In the genomic region with DNA sequence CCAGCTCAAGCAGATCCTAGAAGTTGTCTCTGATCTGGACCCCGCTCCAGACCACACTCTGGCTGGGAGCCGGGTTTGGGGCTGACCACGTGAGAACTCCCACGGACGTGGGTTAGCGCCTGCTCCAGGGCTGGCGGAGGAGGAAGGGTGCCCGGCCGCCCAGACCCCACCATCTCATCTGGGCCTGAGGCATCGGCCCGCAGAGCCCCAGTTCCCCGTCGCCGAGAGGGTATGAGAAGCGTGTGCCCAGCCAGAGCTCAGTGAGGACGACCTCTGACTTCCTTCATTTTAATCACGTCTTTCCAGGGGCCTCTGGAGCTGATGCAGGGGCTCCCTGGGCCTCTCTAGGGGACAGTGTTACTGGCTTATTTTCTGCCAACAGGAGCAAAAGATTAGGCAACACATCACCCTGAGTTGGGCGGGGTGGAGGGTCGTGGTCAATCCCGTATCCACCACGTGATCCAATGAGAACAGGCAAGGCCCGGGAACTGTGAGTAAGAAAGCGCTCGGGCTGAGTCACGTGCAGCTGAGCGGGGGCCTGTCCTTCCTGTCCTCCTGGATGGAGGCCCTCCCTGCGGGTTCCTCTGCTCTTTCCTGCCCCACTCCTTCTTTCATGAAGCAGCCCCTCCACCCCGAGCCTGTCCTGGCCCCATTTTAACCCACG, we compare ENCODE assay signal across 11 cellular contexts.
DNase-seq lines count a peak whose midpoint lies in the region; ATAC-seq and TF ChIP-seq lines count a peak whose summit lies in the region.
"Had no signal": no experiment of that assay in that cellular context is flagged by ENCODE, and none has a peak within 500 bp of the region (broad histone marks: within the 10 kb centered on the region; RNA-seq: fewer than 3 reads in every experiment).

No MANE protein-coding gene starts in this region.

- H3K9me2 ChIP-seq in SK-N-SH, result no peaks in the 10 kb centered on the region

- H3K36me3 ChIP-seq in SK-N-SH (replicated peaks in 1 of 2; ENCODE audit: control insufficient read depth in 1 of 2, insufficient read depth in 2 of 2, low read length in 1 of 2) (no peaks in the 10 kb centered on the region), brain microvascular endothelial cell (replicated peaks) (no peaks in the 10 kb centered on the region), prostate gland (no peaks in the 10 kb centered on the region)

- H3K27ac ChIP-seq in SK-N-SH (ENCODE audit: low read depth in 2 of 2, low read length in 1 of 2) (no peak overlapping the region), brain microvascular endothelial cell (peak overlapping the region; percentile 9), prostate gland (peak overlapping the region; percentile 91 to 92)
- H3K27ac ChIP-seq: 22Rv1 had no signal

- no peak overlapping the region for H3K4me2 ChIP-seq in SK-N-SH

- in situ Hi-C loops in brain microvascular endothelial cell (cut with HindIII; ENCODE audit: low pct_ligation_motif_present, low sequenced_read_pairs), result no loop called here

- no peaks in the 10 kb centered on the region for H3K9me3 ChIP-seq in SK-N-SH
- H3K9me3 ChIP-seq in prostate gland, result no peaks in the 10 kb centered on the region

- no peak overlapping the region for H3K4me3 ChIP-seq in SK-N-SH (ENCODE audit: low read depth in 2 of 2, low read length in 1 of 2)
- H3K4me3 ChIP-seq in brain microvascular endothelial cell (ENCODE audit: low read depth, low read length), result no peak overlapping the region
- no peak overlapping the region for H3K4me3 ChIP-seq in prostate gland

- TF ChIP-seq EP300 in SK-N-SH (IDR thresholded peaks at IDR 0.05; ENCODE audit: borderline replicate concordance in 1 of 2, low read depth in 1 of 2, low read length in 1 of 2), result no peak

- ATAC-seq in SK-N-SH treated with all-trans-retinoic acid at 6 μM for 48 hours (no peak; the same call in 2 of the 3 replicates), HG03095 (IDR thresholded peaks at IDR 0.05; ENCODE audit: unreplicated experiment) (no peak)

- no peak for TF ChIP-seq RAD21 in SK-N-SH (IDR thresholded peaks at IDR 0.05; ENCODE audit: low read length)

- no peak overlapping the region for H3K9ac ChIP-seq in SK-N-SH

- H3K4me1 ChIP-seq in SK-N-SH (ENCODE audit: control insufficient read depth in 1 of 2, insufficient read depth in 2 of 2, low read depth in 1 of 2, low read length in 1 of 2) (no peaks in the 10 kb centered on the region; a peak in 1 of 4 replicates), prostate gland (replicated peaks) (peaks cover 18% of the 10 kb centered on the region)

- intact Hi-C loops in prostate gland (cut with DNase I), result no loop called here

- no peaks in the 10 kb centered on the region for H3K79me2 ChIP-seq in SK-N-SH (ENCODE audit: insufficient read depth)

- DNase-seq in SK-N-SH (no peak), NCI-H226 (peak; percentile 61), brain microvascular endothelial cell (peak; percentile 67), prostate gland (ENCODE audit: low spot score) (no peak), DMS153 treated with DMSO at 0.1 percent for 48 hours (lab: John Stamatoyannopoulos, UW; ENCODE audit: unreplicated experiment) (no peak), NCI-H187 treated with DMSO at 0.1 percent for 48 hours (lab: John Stamatoyannopoulos, UW) (no peak)
- DNase-seq: endodermal cell, midbrain had no signal

- 60% methylated on average over 18 of the region's 29 CpGs for WGBS in SK-N-SH (ENCODE audit: low lambda C conversion rate)
- WGBS in prostate gland, result 87% methylated on average over 29 of the region's 29 CpGs

- no peak for TF ChIP-seq POLR2A in prostate gland (IDR thresholded peaks at IDR 0.05)

- CTCF ChIA-PET in SK-N-SH (lab: Yijun Ruan, JAX), result no interaction called here

- POLR2A ChIA-PET in SK-N-SH (lab: Yijun Ruan, JAX), result no interaction called here

- H4K20me1 ChIP-seq in SK-N-SH (ENCODE audit: insufficient read depth), result no peaks in the 10 kb centered on the region

- H2AFZ ChIP-seq in SK-N-SH (ENCODE audit: low read depth), result no peak overlapping the region

- no peak for TF ChIP-seq CTCF in SK-N-SH (IDR thresholded peaks at IDR 0.05)
- TF ChIP-seq CTCF in brain microvascular endothelial cell (IDR thresholded peaks at IDR 0.05; ENCODE audit: low read depth, low read length, missing control alignments), result no peak
- TF ChIP-seq CTCF in prostate gland (IDR thresholded peaks at IDR 0.05), result no peak

- no peaks in the 10 kb centered on the region for H3F3A ChIP-seq in SK-N-SH (replicated peaks; ENCODE audit: insufficient read depth)

- H3K27me3 ChIP-seq in SK-N-SH (ENCODE audit: insufficient read depth) (no peaks in the 10 kb centered on the region), brain microvascular endothelial cell (replicated peaks) (no peaks in the 10 kb centered on the region), prostate gland (replicated peaks; ENCODE audit: insufficient read depth) (no peaks in the 10 kb centered on the region)

TF ChIP-seq in SK-N-SH, 30 proteins besides CTCF, POLR2A, EP300 and RAD21:
- peak; percentile 24; the same call in 1 of the 2 replicates for TF ChIP-seq FOSL2 (IDR thresholded peaks at IDR 0.05; ENCODE audit: borderline replicate concordance, low read depth)
- no peak for TF ChIP-seq GATA2 (CRISPR knock-in tag; IDR thresholded peaks at IDR 0.05)
- TF ChIP-seq, protein P1, sequence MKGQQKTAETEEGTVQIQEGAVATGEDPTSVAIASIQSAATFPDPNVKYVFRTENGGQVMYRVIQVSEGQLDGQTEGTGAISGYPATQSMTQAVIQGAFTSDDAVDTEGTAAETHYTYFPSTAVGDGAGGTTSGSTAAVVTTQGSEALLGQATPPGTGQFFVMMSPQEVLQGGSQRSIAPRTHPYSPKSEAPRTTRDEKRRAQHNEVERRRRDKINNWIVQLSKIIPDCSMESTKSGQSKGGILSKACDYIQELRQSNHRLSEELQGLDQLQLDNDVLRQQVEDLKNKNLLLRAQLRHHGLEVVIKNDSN (IDR thresholded peaks at IDR 0.05; ENCODE audit: borderline replicate concordance, low read depth), result peak; percentile 74
- no peak for TF ChIP-seq TEAD4 (IDR thresholded peaks at IDR 0.05; ENCODE audit: borderline replicate concordance, insufficient read depth)
- TF ChIP-seq CHD2 (IDR thresholded peaks at IDR 0.05; ENCODE audit: low read length, partially characterized antibody), result no peak
- TF ChIP-seq ELF1 (IDR thresholded peaks at IDR 0.05), result no peak

TF ChIP-seq in SK-N-SH treated with all-trans-retinoic acid at 6 μM for 48 hours, 23 proteins besides CTCF, POLR2A, EP300 and RAD21 (continues in another document):
- no peak for TF ChIP-seq TCF4 (CRISPR knock-in tag; IDR thresholded peaks at IDR 0.05; ENCODE audit: borderline replicate concordance)
- TF ChIP-seq, protein P2, sequence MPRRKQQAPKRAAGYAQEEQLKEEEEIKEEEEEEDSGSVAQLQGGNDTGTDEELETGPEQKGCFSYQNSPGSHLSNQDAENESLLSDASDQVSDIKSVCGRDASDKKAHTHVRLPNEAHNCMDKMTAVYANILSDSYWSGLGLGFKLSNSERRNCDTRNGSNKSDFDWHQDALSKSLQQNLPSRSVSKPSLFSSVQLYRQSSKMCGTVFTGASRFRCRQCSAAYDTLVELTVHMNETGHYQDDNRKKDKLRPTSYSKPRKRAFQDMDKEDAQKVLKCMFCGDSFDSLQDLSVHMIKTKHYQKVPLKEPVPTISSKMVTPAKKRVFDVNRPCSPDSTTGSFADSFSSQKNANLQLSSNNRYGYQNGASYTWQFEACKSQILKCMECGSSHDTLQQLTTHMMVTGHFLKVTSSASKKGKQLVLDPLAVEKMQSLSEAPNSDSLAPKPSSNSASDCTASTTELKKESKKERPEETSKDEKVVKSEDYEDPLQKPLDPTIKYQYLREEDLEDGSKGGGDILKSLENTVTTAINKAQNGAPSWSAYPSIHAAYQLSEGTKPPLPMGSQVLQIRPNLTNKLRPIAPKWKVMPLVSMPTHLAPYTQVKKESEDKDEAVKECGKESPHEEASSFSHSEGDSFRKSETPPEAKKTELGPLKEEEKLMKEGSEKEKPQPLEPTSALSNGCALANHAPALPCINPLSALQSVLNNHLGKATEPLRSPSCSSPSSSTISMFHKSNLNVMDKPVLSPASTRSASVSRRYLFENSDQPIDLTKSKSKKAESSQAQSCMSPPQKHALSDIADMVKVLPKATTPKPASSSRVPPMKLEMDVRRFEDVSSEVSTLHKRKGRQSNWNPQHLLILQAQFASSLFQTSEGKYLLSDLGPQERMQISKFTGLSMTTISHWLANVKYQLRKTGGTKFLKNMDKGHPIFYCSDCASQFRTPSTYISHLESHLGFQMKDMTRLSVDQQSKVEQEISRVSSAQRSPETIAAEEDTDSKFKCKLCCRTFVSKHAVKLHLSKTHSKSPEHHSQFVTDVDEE (CRISPR knock-in tag; IDR thresholded peaks at IDR 0.05), result no peak
- TF ChIP-seq OSR1 (CRISPR knock-in tag; IDR thresholded peaks at IDR 0.05), result no peak
- TF ChIP-seq, protein P3, sequence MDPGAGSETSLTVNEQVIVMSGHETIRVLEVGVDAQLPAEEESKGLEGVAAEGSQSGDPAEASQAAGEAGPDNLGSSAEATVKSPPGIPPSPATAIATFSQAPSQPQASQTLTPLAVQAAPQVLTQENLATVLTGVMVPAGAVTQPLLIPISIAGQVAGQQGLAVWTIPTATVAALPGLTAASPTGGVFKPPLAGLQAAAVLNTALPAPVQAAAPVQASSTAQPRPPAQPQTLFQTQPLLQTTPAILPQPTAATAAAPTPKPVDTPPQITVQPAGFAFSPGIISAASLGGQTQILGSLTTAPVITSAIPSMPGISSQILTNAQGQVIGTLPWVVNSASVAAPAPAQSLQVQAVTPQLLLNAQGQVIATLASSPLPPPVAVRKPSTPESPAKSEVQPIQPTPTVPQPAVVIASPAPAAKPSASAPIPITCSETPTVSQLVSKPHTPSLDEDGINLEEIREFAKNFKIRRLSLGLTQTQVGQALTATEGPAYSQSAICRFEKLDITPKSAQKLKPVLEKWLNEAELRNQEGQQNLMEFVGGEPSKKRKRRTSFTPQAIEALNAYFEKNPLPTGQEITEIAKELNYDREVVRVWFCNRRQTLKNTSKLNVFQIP (CRISPR knock-in tag; IDR thresholded peaks at IDR 0.05; ENCODE audit: borderline replicate concordance, low read depth), result no peak
- TF ChIP-seq, protein P4, sequence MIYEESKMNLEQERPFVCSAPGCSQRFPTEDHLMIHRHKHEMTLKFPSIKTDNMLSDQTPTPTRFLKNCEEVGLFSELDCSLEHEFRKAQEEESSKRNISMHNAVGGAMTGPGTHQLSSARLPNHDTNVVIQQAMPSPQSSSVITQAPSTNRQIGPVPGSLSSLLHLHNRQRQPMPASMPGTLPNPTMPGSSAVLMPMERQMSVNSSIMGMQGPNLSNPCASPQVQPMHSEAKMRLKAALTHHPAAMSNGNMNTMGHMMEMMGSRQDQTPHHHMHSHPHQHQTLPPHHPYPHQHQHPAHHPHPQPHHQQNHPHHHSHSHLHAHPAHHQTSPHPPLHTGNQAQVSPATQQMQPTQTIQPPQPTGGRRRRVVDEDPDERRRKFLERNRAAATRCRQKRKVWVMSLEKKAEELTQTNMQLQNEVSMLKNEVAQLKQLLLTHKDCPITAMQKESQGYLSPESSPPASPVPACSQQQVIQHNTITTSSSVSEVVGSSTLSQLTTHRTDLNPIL (CRISPR knock-in tag; IDR thresholded peaks at IDR 0.05; ENCODE audit: low read depth), result no peak
- no peak for TF ChIP-seq ESRRG (CRISPR knock-in tag; IDR thresholded peaks at IDR 0.05)
- TF ChIP-seq ZNF8 (CRISPR knock-in tag; IDR thresholded peaks at IDR 0.05), result no peak
- TF ChIP-seq GLIS3 (CRISPR knock-in tag; IDR thresholded peaks at IDR 0.05), result no peak

Comparison
In these comparisons a context has a peak if more than half of its experiments do, and no peak if none do; other contexts are left out.
1. DNase-seq: peak in NCI-H226 (single experiment) and brain microvascular endothelial cell (single experiment); none in SK-N-SH (single experiment), prostate gland (single experiment), DMS153 treated with DMSO at 0.1 percent for 48 hours (single experiment) and NCI-H187 treated with DMSO at 0.1 percent for 48 hours (single experiment).
2. H3K27ac ChIP-seq: peak in brain microvascular endothelial cell (single experiment) and prostate gland (2 of 2); none in SK-N-SH (0 of 2).